10 cellular contexts compared by ENCODE assay signal in genomic region chr19:41927810-41928192, GRCh38. TPM values are rescaled to one million over a fixed set of nuclear protein-coding genes. Genes with fewer than 3 reads are reported as not detected.
DNase-seq lines count a peak whose midpoint lies in the region; ATAC-seq and TF ChIP-seq lines count a peak whose summit lies in the region.
"Had no signal": no experiment of that assay in that cellular context is flagged by ENCODE, and none has a peak within 500 bp of the region (broad histone marks: within the 10 kb centered on the region; RNA-seq: fewer than 3 reads in every experiment).

No MANE protein-coding gene starts in this region.

- H3K4me1 Mint-ChIP-seq in activated naive CD8-positive, alpha-beta T cell treated with anti-CD3 and anti-CD28 coated beads, Interleukin-2, amount 10 ng/mL, durations not matched to agents 7 days and 5 days: peaks cover 14% of the 10 kb centered on the region

- POLR2A ChIA-PET in activated naive CD8-positive, alpha-beta T cell treated with anti-CD3 and anti-CD28 coated beads, Interleukin-2, amount 10 ng/mL, durations not matched to agents 7 days and 5 days (lab: Charles Lee): interaction anchor here (0.9 to 2.0 kb wide), 7 partner anchors 16 to 59 kb away, joined by 3 to 6 read pairs (median 4); partner anchors contain the start of gene RABAC1

- H3K4me3 Mint-ChIP-seq in activated naive CD8-positive, alpha-beta T cell treated with anti-CD3 and anti-CD28 coated beads, Interleukin-2, amount 10 ng/mL, durations not matched to agents 7 days and 5 days: peak overlapping the region; percentile 81

- no peaks in the 10 kb centered on the region for H3K36me3 ChIP-seq in heart left ventricle
- H3K36me3 ChIP-seq in kidney epithelial cell (ENCODE audit: control insufficient read depth, insufficient read depth, low read length): no peaks in the 10 kb centered on the region
- no peaks in the 10 kb centered on the region for H3K36me3 ChIP-seq in upper lobe of right lung
- H3K36me3 ChIP-seq: neutrophil had no signal

- H3K27ac Mint-ChIP-seq in activated naive CD8-positive, alpha-beta T cell treated with anti-CD3 and anti-CD28 coated beads, Interleukin-2, amount 10 ng/mL, durations not matched to agents 7 days and 5 days: no peak overlapping the region

- H3K27ac ChIP-seq in heart left ventricle: no peak overlapping the region
- no peak overlapping the region for H3K27ac ChIP-seq in upper lobe of right lung
- H3K27ac ChIP-seq: neutrophil had no signal

- ATAC-seq in heart left ventricle: no peak
- ATAC-seq in Right ventricle myocardium inferior: no peak
- peak; percentile 23 for ATAC-seq in activated naive CD8-positive, alpha-beta T cell treated with anti-CD3 and anti-CD28 coated beads, Interleukin-2, amount 10 ng/mL, durations not matched to agents 7 days and 5 days (ENCODE audit: low read depth)
- ATAC-seq in upper lobe of right lung: no peak
- no peak for ATAC-seq in GM18858 (IDR thresholded peaks at IDR 0.05; ENCODE audit: unreplicated experiment)

- no peak for TF ChIP-seq POLR2A in heart left ventricle (IDR thresholded peaks at IDR 0.05)

- 2 to 8% (median 3%) methylated on average over 10 to 36 of the region's 36 CpGs for WGBS in heart left ventricle, 4 donors

- H3K4me1 ChIP-seq in heart left ventricle (peaks cover 0 to 23% (median 15%) of the 10 kb centered on the region in 12 donors), upper lobe of right lung (peaks cover 12% of the 10 kb centered on the region)

- H3K27me3 ChIP-seq in heart left ventricle: peaks cover 63 to 97% (median 94%) of the 10 kb centered on the region in 9 donors
- peaks cover 92% of the 10 kb centered on the region for H3K27me3 ChIP-seq in kidney epithelial cell (ENCODE audit: control insufficient read depth, insufficient read depth, low read length)
- peaks cover 78% of the 10 kb centered on the region for H3K27me3 ChIP-seq in upper lobe of right lung

- H3K4me3 ChIP-seq in heart left ventricle: peak overlapping the region; percentile 18 to 57 (median 46)
- peak overlapping the region; percentile 21 for H3K4me3 ChIP-seq in kidney epithelial cell (ENCODE audit: low read depth, low read length)
- peak overlapping the region; percentile 50 for H3K4me3 ChIP-seq in upper lobe of right lung

- H3K9me3 Mint-ChIP-seq in activated naive CD8-positive, alpha-beta T cell treated with anti-CD3 and anti-CD28 coated beads, Interleukin-2, amount 10 ng/mL, durations not matched to agents 7 days and 5 days: no peaks in the 10 kb centered on the region

- peaks cover 9% of the 10 kb centered on the region for H3K27me3 Mint-ChIP-seq in activated naive CD8-positive, alpha-beta T cell treated with anti-CD3 and anti-CD28 coated beads, Interleukin-2, amount 10 ng/mL, durations not matched to agents 7 days and 5 days

- DNase-seq in heart left ventricle: no peak
- no peak for DNase-seq in Right ventricle myocardium inferior (ENCODE audit: missing footprints)
- no peak for DNase-seq in activated naive CD8-positive, alpha-beta T cell treated with anti-CD3 and anti-CD28 coated beads, Interleukin-2, amount 10 ng/mL, durations not matched to agents 7 days and 5 days
- no peak for DNase-seq in kidney epithelial cell (ENCODE audit: low read depth)
- DNase-seq in upper lobe of right lung: no peak
- DNase-seq in NCI-H345 (lab: John Stamatoyannopoulos, UW): no peak
- no peak for DNase-seq in central memory CD4-positive, alpha-beta T cell

- intact Hi-C loops in heart left ventricle (cut with DNase I): loop anchor here in 1 of 10 donors (5.0 kb wide), 1 partner anchor 40 kb away; no protein-coding TSS in a partner anchor
- intact Hi-C loops in Right ventricle myocardium inferior (cut with DNase I): no loop called here
- intact Hi-C loops in upper lobe of right lung (cut with DNase I): no loop called here

- H3K9me3 ChIP-seq in heart left ventricle (no peaks in the 10 kb centered on the region), upper lobe of right lung (no peaks in the 10 kb centered on the region)
- H3K9me3 ChIP-seq: neutrophil had no signal

- H3K36me3 Mint-ChIP-seq in activated naive CD8-positive, alpha-beta T cell treated with anti-CD3 and anti-CD28 coated beads, Interleukin-2, amount 10 ng/mL, durations not matched to agents 7 days and 5 days: peaks cover 5% of the 10 kb centered on the region

- no peak for TF ChIP-seq CTCF in heart left ventricle (IDR thresholded peaks at IDR 0.05)
- no peak for TF ChIP-seq CTCF in kidney epithelial cell (IDR thresholded peaks at IDR 0.05; ENCODE audit: insufficient read depth, low read length, poor library complexity, severe bottlenecking)
- no peak for TF ChIP-seq CTCF in upper lobe of right lung (IDR thresholded peaks at IDR 0.05)

RNA-seq across cellular contexts. Expression of gene ERFL, which starts 0.4 kb away (rescaled TPM):
- total RNA-seq in heart left ventricle (under 1 TPM in 1 of 9 donors, not detected in 8; 0.13 TPM), Right ventricle myocardium inferior (not detected), kidney epithelial cell (not detected in 2 replicates), upper lobe of right lung (0.43 TPM)
- polyA plus RNA-seq in heart left ventricle: not detected
- total RNA-seq in activated naive CD8-positive, alpha-beta T cell treated with anti-CD3 and anti-CD28 coated beads, Interleukin-2, amount 10 ng/mL, durations not matched to agents 7 days and 5 days: 1 to 10 TPM; 4.3 to 4.5 TPM

RNA-seq across cellular contexts. Expression of gene RABAC1, which starts 31.3 kb away (rescaled TPM):
- 100 to 1,000 TPM in 3 of 9 donors, 10 to 100 TPM in 6; 43.2 to 128 (median 67.2) TPM for total RNA-seq in heart left ventricle
- 100 to 1,000 TPM in 1 of 2 donors, 10 to 100 TPM in 1; 97.2 to 217 TPM for polyA plus RNA-seq in heart left ventricle
- total RNA-seq in Right ventricle myocardium inferior: 68.4 TPM
- 10 to 100 TPM; 85.3 to 87.3 TPM for total RNA-seq in activated naive CD8-positive, alpha-beta T cell treated with anti-CD3 and anti-CD28 coated beads, Interleukin-2, amount 10 ng/mL, durations not matched to agents 7 days and 5 days
- 126 and 130 TPM in 2 replicates for total RNA-seq in kidney epithelial cell
- total RNA-seq in upper lobe of right lung: 134 TPM

RNA-seq across cellular contexts. Expression of gene ARHGEF1, which starts 44.8 kb away (rescaled TPM):
- total RNA-seq in heart left ventricle (10 to 100 TPM; 22.8 to 89.2 (median 27.2) TPM), Right ventricle myocardium inferior (31.6 TPM), kidney epithelial cell (72.2 and 81.5 TPM in 2 replicates), upper lobe of right lung (197 TPM)
- 10 to 100 TPM; 32.1 to 44.1 TPM for polyA plus RNA-seq in heart left ventricle
- 100 to 1,000 TPM; 807 to 824 TPM for total RNA-seq in activated naive CD8-positive, alpha-beta T cell treated with anti-CD3 and anti-CD28 coated beads, Interleukin-2, amount 10 ng/mL, durations not matched to agents 7 days and 5 days

RNA-seq across cellular contexts. Expression of gene CD79A, which starts 50.7 kb away (rescaled TPM):
- total RNA-seq in heart left ventricle (under 1 TPM in 3 of 9 donors, not detected in 6; 0.37 to 0.88 (median 0.45) TPM), Right ventricle myocardium inferior (0.19 TPM), kidney epithelial cell (0.27 TPM in 1 of 2 replicates, not detected in the other), upper lobe of right lung (1.4 TPM)
- under 1 TPM in 1 of 2 donors, not detected in 1; 0.51 TPM for polyA plus RNA-seq in heart left ventricle
- 10 to 100 TPM; 28.0 to 29.8 TPM for total RNA-seq in activated naive CD8-positive, alpha-beta T cell treated with anti-CD3 and anti-CD28 coated beads, Interleukin-2, amount 10 ng/mL, durations not matched to agents 7 days and 5 days
- total RNA-seq: HT1080 had no signal
